Comparison of ENCODE assay signal across 1 cellular context in genomic region chr6:21137708-21138358, GRCh38.
TF ChIP-seq lines count a peak whose summit lies in the region.

No MANE protein-coding gene starts in this region.

TF ChIP-seq in GM23338, 12 proteins besides CTCF, POLR2A, EP300 and RAD21 (continued from another document):
- no peak for TF ChIP-seq ZNF462 (CRISPR knock-in tag; IDR thresholded peaks at IDR 0.05)
- TF ChIP-seq REST (IDR thresholded peaks at IDR 0.05; ENCODE audit: unreplicated experiment), result no peak
- no peak for TF ChIP-seq ZNF331 (CRISPR knock-in tag; IDR thresholded peaks at IDR 0.05; ENCODE audit: low read depth)
- TF ChIP-seq POLR2AphosphoS5 (IDR thresholded peaks at IDR 0.05; ENCODE audit: low read depth), result no peak
- TF ChIP-seq JUNB (IDR thresholded peaks at IDR 0.05; ENCODE audit: unreplicated experiment), result no peak
- TF ChIP-seq ETS1 (IDR thresholded peaks at IDR 0.05), result no peak
- TF ChIP-seq CREB1 (CRISPR knock-in tag; IDR thresholded peaks at IDR 0.05; ENCODE audit: low read depth), result no peak
- TF ChIP-seq STAT1 (IDR thresholded peaks at IDR 0.05; ENCODE audit: unreplicated experiment), result no peak
- no peak for TF ChIP-seq NANOG (IDR thresholded peaks at IDR 0.05; ENCODE audit: borderline replicate concordance)
- no peak for TF ChIP-seq EZH2phosphoT487 (IDR thresholded peaks at IDR 0.05; ENCODE audit: unreplicated experiment)
